ENCODE assay signal across 9 cellular contexts in genomic region chr5:30325795-30326194, GRCh38.
"Had no signal": no experiment of that assay in that cellular context is flagged by ENCODE, and none has a peak within 500 bp of the region (broad histone marks: within the 10 kb centered on the region; RNA-seq: fewer than 3 reads in every experiment).

No MANE protein-coding gene starts in this region.

- H3K4me3 Mint-ChIP-seq: GM23338, H9, HFFc6 had no signal

- H3K4me1 Mint-ChIP-seq: GM23338, H9 had no signal

- H3K9ac ChIP-seq: GM23248 had no signal

- H3K36me3 ChIP-seq: HAP-1 had no signal

- H3K9me3 Mint-ChIP-seq: GM23338, H9 had no signal

- ATAC-seq: GM23338, HCT116 had no signal

- H3K9me3 ChIP-seq: HAP-1 had no signal

- H3K27ac Mint-ChIP-seq: GM23338, H9, HFFc6 had no signal

- DNase-seq: GM23248, GOT3, H7, H9, HCEC 1CT, HFFc6 had no signal

- H3K4me1 ChIP-seq: HAP-1 had no signal

- H3K27ac ChIP-seq: GM23248 had no signal

- H3K4me3 ChIP-seq: GM23248, GM23338, HAP-1 had no signal
